In genomic region chr11:69293819-69294505, GRCh38 we compare ENCODE assay signal across 8 cellular contexts. TPM values are rescaled to one million over a fixed set of nuclear protein-coding genes. Genes with fewer than 3 reads are reported as not detected.
A peak's percentile ranks its signal among the peaks of the same experiment; 100 is the strongest.
DNase-seq lines count a peak whose midpoint lies in the region; TF ChIP-seq lines count a peak whose summit lies in the region.

MYEOV (plus strand) TSS chr11:69294155; CDS start chr11:69295355, 1,200 bp downstream.

- H3K9me3 ChIP-seq in SU-DHL-6 (ENCODE audit: insufficient read depth, low read length): no peaks in the 10 kb centered on the region

- peak in 2 of 3 donors; percentile 29 to 37 for DNase-seq in stimulated activated CD4-positive, alpha-beta T cell treated with anti-CD3 and anti-CD28 coated beads, Interleukin-12 subunit alpha, Interleukin-12 subunit beta, amount 100 ng/mL, for 48 hours (ENCODE audit: low read depth in 2 of 3, low spot score in 1 of 3)
- no peak for DNase-seq in stimulated activated CD4-positive, alpha-beta T cell treated with anti-CD3 and anti-CD28 coated beads, Interleukin-12 subunit alpha, Interleukin-12 subunit beta, amount 100 ng/mL, for 4 hours
- DNase-seq in stimulated activated CD8-positive, alpha-beta memory T cell treated with anti-CD3 and anti-CD28 coated beads, Interleukin-4, amount 100 ng/mL, for 48 hours: peak; percentile 76
- DNase-seq in NCI-H524 treated with DMSO at 0.1 percent for 48 hours (lab: John Stamatoyannopoulos, UW) (no peak), pons (ENCODE audit: low spot score) (no peak), T-helper 9 cell (no peak)

- no peak within 1 kb of the TSS for H3K9ac ChIP-seq in SU-DHL-6 (ENCODE audit: low read length)

- no peaks in the 10 kb centered on the region for H4K20me1 ChIP-seq in SU-DHL-6 (ENCODE audit: low read depth, low read length)

- no peaks in the 10 kb centered on the region for H3K79me2 ChIP-seq in SU-DHL-6 (ENCODE audit: insufficient read depth, low read length)

- no peak within 1 kb of the TSS for H2AFZ ChIP-seq in SU-DHL-6 (ENCODE audit: low read depth, low read length, severe bottlenecking)

- TF ChIP-seq CTCF in SU-DHL-6 (IDR thresholded peaks at IDR 0.05; ENCODE audit: insufficient read depth, low read length, poor library complexity, severe bottlenecking): no peak

- 0 out of 2 replicates have a peak within 1 kb of the TSS, but pooled peaks have one; percentile 13 for H3K27ac ChIP-seq in SU-DHL-6 (ENCODE audit: low read depth, low read length)

- H3K36me3 ChIP-seq in SU-DHL-6 (ENCODE audit: low read length): no peaks in the 10 kb centered on the region

- no peaks in the 10 kb centered on the region for H3K9me2 ChIP-seq in SU-DHL-6 (replicated peaks; ENCODE audit: insufficient read depth, low read length)

- no peaks in the 10 kb centered on the region for H3K27me3 ChIP-seq in SU-DHL-6 (ENCODE audit: low read length)

- H3F3A ChIP-seq in SU-DHL-6 (ENCODE audit: insufficient read depth): peaks cover 8% of the 10 kb centered on the region; the same call in 1 of the 2 replicates

- H3K4me3 ChIP-seq in SU-DHL-6 (ENCODE audit: insufficient read depth, low read length, poor library complexity, severe bottlenecking): no peak within 1 kb of the TSS

- no peak within 1 kb of the TSS for H3K4me2 ChIP-seq in SU-DHL-6 (ENCODE audit: low read depth, low read length, poor library complexity, severe bottlenecking)

- in situ Hi-C loops in endometrial microvascular endothelial cells (cut with HindIII; ENCODE audit: inconsistent ontology term, low pct_unique_long_range_greater_than_20kb, low sequenced_read_pairs): no loop called here

RNA-seq across cellular contexts. Expression of gene MYEOV, which starts in this region (rescaled TPM):
- total RNA-seq in endometrial microvascular endothelial cells (ENCODE audit: inconsistent ontology term): 14.6 TPM

Comparison
In these comparisons a context has a peak if more than half of its experiments do, and no peak if none do; other contexts are left out.
1. DNase-seq: peak in stimulated activated CD4-positive, alpha-beta T cell treated with anti-CD3 and anti-CD28 coated beads, Interleukin-12 subunit alpha, Interleukin-12 subunit beta, amount 100 ng/mL, for 48 hours (2 of 3) and stimulated activated CD8-positive, alpha-beta memory T cell treated with anti-CD3 and anti-CD28 coated beads, Interleukin-4, amount 100 ng/mL, for 48 hours (single experiment); none in stimulated activated CD4-positive, alpha-beta T cell treated with anti-CD3 and anti-CD28 coated beads, Interleukin-12 subunit alpha, Interleukin-12 subunit beta, amount 100 ng/mL, for 4 hours (single experiment), NCI-H524 treated with DMSO at 0.1 percent for 48 hours (single experiment), pons (single experiment) and T-helper 9 cell (single experiment).